24 cellular contexts compared by ENCODE assay signal in the genomic region with DNA sequence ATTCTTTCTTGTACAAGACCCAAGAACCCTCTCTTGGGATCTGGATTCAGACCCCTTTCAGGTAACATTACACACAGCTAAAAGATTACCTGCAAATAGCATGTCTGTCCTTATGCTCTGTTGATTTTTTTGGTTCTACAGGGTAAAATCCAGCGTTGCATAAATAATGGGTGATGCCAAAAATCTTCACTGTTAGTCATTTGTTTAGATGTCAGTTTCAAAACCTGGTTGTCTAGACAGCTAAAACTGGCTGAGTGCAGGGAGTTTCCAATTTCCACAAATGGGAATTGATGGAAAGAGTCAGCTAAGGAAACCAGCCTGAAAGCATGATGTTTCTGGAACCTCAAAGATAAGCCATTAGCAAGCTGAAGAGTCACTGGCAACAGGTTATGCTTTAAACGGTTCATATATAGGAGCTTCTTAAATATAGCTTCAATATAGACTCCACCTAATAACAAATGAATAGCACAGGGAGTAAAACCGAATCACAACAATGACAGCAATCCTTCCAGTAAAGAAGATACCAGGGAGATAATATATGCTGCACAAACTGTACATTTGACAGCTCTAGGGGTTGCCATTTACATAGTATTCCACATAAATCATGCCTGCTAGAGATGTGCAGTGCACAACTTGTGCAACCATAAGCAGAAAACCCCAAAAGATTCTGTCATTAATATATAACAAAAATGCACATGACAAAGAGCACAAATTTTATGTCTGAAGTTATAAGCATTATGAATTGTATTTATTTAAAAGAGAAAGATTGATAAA. TPM values are rescaled to one million over a fixed set of nuclear protein-coding genes. Genes with fewer than 3 reads are reported as not detected.
DNase-seq lines count a peak whose midpoint lies in the region; ATAC-seq, FAIRE-seq and TF ChIP-seq lines count a peak whose summit lies in the region.
"Had no signal": no experiment of that assay in that cellular context is flagged by ENCODE, and none has a peak within 500 bp of the region (broad histone marks: within the 10 kb centered on the region; RNA-seq: fewer than 3 reads in every experiment).

No MANE protein-coding gene starts in this region.

- no peak overlapping the region for H3K4me2 ChIP-seq in K562 (ENCODE audit: insufficient read depth, low read length)
- H3K4me2 ChIP-seq: smooth muscle cell had no signal

- TF ChIP-seq CTCF in K562 (IDR thresholded peaks at IDR 0.05 in 2 of 3, conservative IDR thresholded peaks at IDR 0.05 in 1 of 3; ENCODE audit: insufficient read depth in 2 of 3, low read depth in 1 of 3, low read length in 3 of 3) (no peak), GM13977 (IDR thresholded peaks at IDR 0.05; ENCODE audit: extremely low read depth, insufficient read depth, missing control alignments) (no peak)

- TF ChIP-seq POLR2A in K562 (conservative IDR thresholded peaks at IDR 0.05), result no peak

- no peak for TF ChIP-seq RAD21 in K562 (CRISPR knock-in tag; conservative IDR thresholded peaks at IDR 0.05 in 1 of 2, IDR thresholded peaks at IDR 0.05 in 1 of 2)

- H3K9ac ChIP-seq in K562 (ENCODE audit: insufficient read depth in 1 of 2, low read depth in 2 of 2, low read length in 2 of 2), result no peak overlapping the region
- H3K9ac ChIP-seq in skeletal muscle tissue (ENCODE audit: low read depth in 1 of 3, low read length in 3 of 3), result no peak overlapping the region

- no peak for FAIRE-seq in K562 (lab: Jason Lieb, UNC)
- FAIRE-seq: GM18507 had no signal

- no peaks in the 10 kb centered on the region for H3K36me3 Mint-ChIP-seq in CD4-positive, alpha-beta memory T cell

- H2AFZ ChIP-seq in K562 (ENCODE audit: low read depth, low read length), result peak overlapping the region; percentile 14

- H3K4me1 ChIP-seq in K562 (replicated peaks in 1 of 2; ENCODE audit: control insufficient read depth in 2 of 2, insufficient read depth in 2 of 2, low read length in 2 of 2), result no peaks in the 10 kb centered on the region; a peak in 2 of 5 replicates
- H3K4me1 ChIP-seq in skeletal muscle tissue (ENCODE audit: control insufficient read depth in 3 of 3, insufficient read depth in 3 of 3, low read length in 3 of 3), result no peaks in the 10 kb centered on the region
- H3K4me1 ChIP-seq in CD4-positive, alpha-beta memory T cell (ENCODE audit: insufficient read depth, low read length), result no peaks in the 10 kb centered on the region
- H3K4me1 ChIP-seq: transverse colon had no signal

- in situ Hi-C loops in K562 (cut with MboI), result no loop called here
- in situ Hi-C loops in GM13977 (cut with MboI; ENCODE audit: low pct_unique_long_range_greater_than_20kb, low sequenced_read_pairs, unreplicated experiment), result no loop called here

- no peak overlapping the region for H3K27ac ChIP-seq in K562 (ENCODE audit: extremely low read depth, low read depth, low read length)
- H3K27ac ChIP-seq in skeletal muscle tissue (ENCODE audit: low read depth, low read length), result peak overlapping the region; percentile 14
- no peak overlapping the region for H3K27ac ChIP-seq in CD4-positive, alpha-beta memory T cell (ENCODE audit: low read depth, low read length)
- H3K27ac ChIP-seq: gastroesophageal sphincter, transverse colon had no signal

- peak; percentile 70 for DNase-seq in HCEC 1CT
- DNase-seq in K562 (ENCODE audit: extremely low read depth in 1 of 4, low spot score in 3 of 4), result no peak
- DNase-seq in fibroblast of peridontal ligament (ENCODE audit: extremely low read depth), result peak; percentile 89
- no peak for DNase-seq in CD4-positive, alpha-beta memory T cell
- DNase-seq in ureter (ENCODE audit: low spot score), result no peak
- DNase-seq in GM13977 (ENCODE audit: low spot score), result no peak
- DNase-seq: activated CD8-positive, alpha-beta T cell treated with anti-CD3 and anti-CD28 coated beads for 36 hours; activated naive CD4-positive, alpha-beta T cell treated with anti-CD3 and anti-CD28 coated beads for 36 hours; activated T-cell treated with anti-CD3 and anti-CD28 coated beads, Interleukin-2, amount 50 U/mL, for 24 hours; aorta; COR-L47; endodermal cell; HFFc6; NCI-H1436 treated with DMSO at 0.1 percent for 48 hours; NCI-H2171; stimulated activated CD4-positive, alpha-beta T cell treated with anti-CD3 and anti-CD28 coated beads, Interleukin-2, amount 100 ng/mL, for 48 hours; stimulated activated naive CD8-positive, alpha-beta T cell treated with anti-CD3 and anti-CD28 coated beads, Interleukin-15, Interleukin-2, amounts not matched to agents 100 U/mL and 50 U/mL, for 24 hours; transverse colon had no signal

- no peaks in the 10 kb centered on the region for H3K9me1 ChIP-seq in K562 (ENCODE audit: control insufficient read depth, insufficient read depth, low read length)

- peak; percentile 16; the same call in 2 of the 3 replicates for ATAC-seq in K562
- ATAC-seq: activated CD4-positive, CD25-positive, alpha-beta regulatory T cell treated with anti-CD3 and anti-CD28 coated beads, Interleukin-2, amount 50 U/mL, for 24 hours; activated CD8-positive, alpha-beta T cell treated with anti-CD3 and anti-CD28 coated beads for 36 hours; gastroesophageal sphincter; stimulated activated naive CD8-positive, alpha-beta T cell treated with anti-CD3 and anti-CD28 coated beads, Interleukin-15, Interleukin-2, amounts not matched to agents 100 U/mL and 50 U/mL, for 24 hours had no signal

- BruUV-seq in K562 (replicated peaks; lab: Mats Ljungman, UMichigan), result no TSS peak

- no peaks in the 10 kb centered on the region for H3K4me1 Mint-ChIP-seq in CD4-positive, alpha-beta memory T cell
- H3K4me1 Mint-ChIP-seq: endodermal cell, neural crest cell had no signal

- intact Hi-C loops in K562 (cut with micrococcal nuclease), result no loop called here
- intact Hi-C loops in CD4-positive, alpha-beta memory T cell (cut with micrococcal nuclease), result no loop called here

- H3K36me3 ChIP-seq in K562 (ENCODE audit: control insufficient read depth, insufficient read depth, low read length), result no peaks in the 10 kb centered on the region
- no peaks in the 10 kb centered on the region for H3K36me3 ChIP-seq in skeletal muscle tissue (ENCODE audit: control insufficient read depth in 3 of 3, insufficient read depth in 3 of 3, low read length in 3 of 3)
- H3K36me3 ChIP-seq in CD4-positive, alpha-beta memory T cell (ENCODE audit: insufficient read depth, low read length), result no peaks in the 10 kb centered on the region
- H3K36me3 ChIP-seq: gastroesophageal sphincter, transverse colon had no signal

- no peaks in the 10 kb centered on the region for H3K9me3 ChIP-seq in K562 (replicated peaks; ENCODE audit: control insufficient read depth, insufficient read depth, low read depth, low read length)
- H3K9me3 ChIP-seq in skeletal muscle tissue (ENCODE audit: control insufficient read depth in 3 of 3, low read length in 3 of 3), result peaks cover 0 to 2% (median 0%) of the 10 kb centered on the region in 3 donors
- no peaks in the 10 kb centered on the region for H3K9me3 ChIP-seq in CD4-positive, alpha-beta memory T cell (ENCODE audit: control insufficient read depth in 1 of 2, low read length in 2 of 2)
- H3K9me3 ChIP-seq: transverse colon had no signal

- POLR2A ChIA-PET in K562 (lab: Yijun Ruan, JAX), result interaction anchor here (0.6 to 7.2 kb wide), 7 partner anchors 9 to 25 kb away, joined by 3 to 37 read pairs (median 5); no protein-coding TSS in a partner anchor
- POLR2A ChIA-PET in CD4-positive, alpha-beta memory T cell (lab: Charles Lee; ENCODE audit: partially characterized antibody), result no interaction called here

- no peaks in the 10 kb centered on the region for H3K27me3 ChIP-seq in K562 (ENCODE audit: control insufficient read depth in 2 of 2, insufficient read depth in 2 of 2, low read length in 2 of 2)
- no peaks in the 10 kb centered on the region for H3K27me3 ChIP-seq in skeletal muscle tissue (ENCODE audit: control insufficient read depth in 3 of 3, insufficient read depth in 3 of 3, low read length in 3 of 3)
- no peaks in the 10 kb centered on the region for H3K27me3 ChIP-seq in CD4-positive, alpha-beta memory T cell (ENCODE audit: insufficient read depth, low read length)
- H3K27me3 ChIP-seq: gastroesophageal sphincter, transverse colon had no signal

- no peak overlapping the region for H3K4me3 Mint-ChIP-seq in CD4-positive, alpha-beta memory T cell
- H3K4me3 Mint-ChIP-seq: activated CD8-positive, alpha-beta T cell treated with anti-CD3 and anti-CD28 coated beads for 36 hours; activated naive CD4-positive, alpha-beta T cell treated with anti-CD3 and anti-CD28 coated beads for 36 hours; activated T-cell treated with anti-CD3 and anti-CD28 coated beads, Interleukin-2, amount 50 U/mL, for 24 hours; endodermal cell; HFFc6; neural crest cell had no signal

- no peaks in the 10 kb centered on the region for H3K79me2 ChIP-seq in K562 (ENCODE audit: control insufficient read depth, insufficient read depth, low read length)

- H3K27ac Mint-ChIP-seq in CD4-positive, alpha-beta memory T cell, result no peak overlapping the region
- H3K27ac Mint-ChIP-seq: activated CD8-positive, alpha-beta T cell treated with anti-CD3 and anti-CD28 coated beads for 36 hours; activated naive CD4-positive, alpha-beta T cell treated with anti-CD3 and anti-CD28 coated beads for 36 hours; activated T-cell treated with anti-CD3 and anti-CD28 coated beads, Interleukin-2, amount 50 U/mL, for 24 hours; endodermal cell; HFFc6 had no signal

- no peaks in the 10 kb centered on the region for H4K20me1 ChIP-seq in K562 (replicated peaks; ENCODE audit: control insufficient read depth, insufficient read depth, low read length)

- H3K27me3 Mint-ChIP-seq in CD4-positive, alpha-beta memory T cell, result peaks cover 1 to 6% of the 10 kb centered on the region in 2 donors

- no peak for TF ChIP-seq EP300 in K562 (IDR thresholded peaks at IDR 0.05; ENCODE audit: low read length)

- peaks cover 0 to 3% (median 0%) of the 10 kb centered on the region in 8 donors for H3K9me3 Mint-ChIP-seq in CD4-positive, alpha-beta memory T cell
- H3K9me3 Mint-ChIP-seq: activated naive CD4-positive, alpha-beta T cell treated with anti-CD3 and anti-CD28 coated beads for 36 hours; HFFc6 had no signal

- WGBS in K562 (ENCODE audit: insufficient coverage, low coverage, missing lambda C conversion rate), result 12% methylated on average over 3 of the region's 3 CpGs

- CTCF ChIA-PET in K562 (lab: Yijun Ruan, JAX; ENCODE audit: low intra/inter-chr PET ratio), result no interaction called here
- CTCF ChIA-PET in CD4-positive, alpha-beta memory T cell (lab: Charles Lee; ENCODE audit: partially characterized antibody), result interaction anchor here (2.2 kb wide), 1 partner anchor 18 kb away, joined by 7 read pairs; no protein-coding TSS in a partner anchor

- no peak overlapping the region for H3K4me3 ChIP-seq in K562
- H3K4me3 ChIP-seq in skeletal muscle tissue (ENCODE audit: low read length in 3 of 3), result no peak overlapping the region
- H3K4me3 ChIP-seq in CD4-positive, alpha-beta memory T cell (ENCODE audit: low read length in 2 of 2), result no peak overlapping the region
- H3K4me3 ChIP-seq: gastroesophageal sphincter, smooth muscle cell, transverse colon had no signal

RNA-seq across cellular contexts. Expression of a gene that starts 20.4 kb away (rescaled TPM):
- 17.4 and 20.0 TPM in 2 replicates for total RNA-seq in K562 (2011; cell fraction: chromatin; rRNA removed; ENCODE audit: low replicate concordance)
- 19.7 and 20.5 TPM in 2 replicates for total RNA-seq in K562 (2011; cell fraction: nucleolus; rRNA removed)
- total RNA-seq in K562 (2011; cell fraction: nucleoplasm; rRNA removed), result 23.1 and 28.9 TPM in 2 replicates
- total RNA-seq in K562 (2014; rRNA removed) (78.7 and 83.9 TPM in 2 replicates), K562 (2014; rRNA removed; fragmentation: Illumina TruSeq; extraction: Trizol) (26.2 and 32.8 TPM in 2 replicates), K562 (2015; rRNA removed; fragmentation: Illumina TruSeq; extraction: Trizol) (21.3 and 22.2 TPM in 2 replicates), K562 (2021) (96.1 and 108 TPM in 2 replicates), skeletal muscle tissue (5.2 TPM), ureter (19.4 TPM)
- polyA plus RNA-seq in K562 (2011; rRNA removed) (16.0 and 25.4 TPM in 2 replicates), K562 (2014; fragmentation: Illumina TruSeq; extraction: Trizol) (23.2 and 39.7 TPM in 2 replicates), K562 (2014; fragmentation: Nextera tagmentation; extraction: Ambion mirVana) (1 to 10 TPM; 5.7 to 7.7 TPM), K562 (2014; rRNA removed) (59.1 and 61.3 TPM in 2 replicates)
- polyA plus RNA-seq in K562 (2011; cell fraction: cytosol; rRNA removed), result 20.8 and 43.7 TPM in 2 replicates
- polyA plus RNA-seq in K562 (2011; cell fraction: nucleus; rRNA removed), result 17.5 and 23.9 TPM in 2 replicates
- 59.3 and 80.9 TPM in 2 replicates for polyA plus RNA-seq in K562 (2012)
- 11.8 and 13.3 TPM in 2 replicates for polyA minus RNA-seq in K562 (2011; rRNA and poly(A)+ RNA removed)
- polyA minus RNA-seq in K562 (2011; cell fraction: cytosol; rRNA and poly(A)+ RNA removed), result 14.5 and 18.4 TPM in 2 replicates
- polyA minus RNA-seq in K562 (2011; cell fraction: nucleus; rRNA and poly(A)+ RNA removed), result 16.4 and 23.1 TPM in 2 replicates
- 10 to 100 TPM; 16.4 to 16.6 TPM for total RNA-seq in CD4-positive, alpha-beta memory T cell
- 1 to 10 TPM; 2.6 to 4.8 TPM for polyA plus RNA-seq in CD4-positive, alpha-beta memory T cell

Comparison
In these comparisons a context has a peak if more than half of its experiments do, and no peak if none do; other contexts are left out.
1. DNase-seq: peak in HCEC 1CT (single experiment) and fibroblast of peridontal ligament (single experiment); none in K562 (0 of 4), CD4-positive, alpha-beta memory T cell (0 of 5), ureter (single experiment) and GM13977 (single experiment).